In genomic region chr1:78911956-78912880, GRCh38 we compare ENCODE assay signal across 32 cellular contexts.
DNase-seq lines count a peak whose midpoint lies in the region; ATAC-seq and TF ChIP-seq lines count a peak whose summit lies in the region.
"Had no signal": no experiment of that assay in that cellular context is flagged by ENCODE, and none has a peak within 500 bp of the region (broad histone marks: within the 10 kb centered on the region; RNA-seq: fewer than 3 reads in every experiment).

No MANE protein-coding gene starts in this region.

- H3K27ac ChIP-seq in ascending aorta = no peak overlapping the region
- H3K27ac ChIP-seq: adrenal gland, brain microvascular endothelial cell, epithelial cell of prostate, pancreas, right atrium auricular region, suprapubic skin had no signal

- H3K36me3 ChIP-seq in ascending aorta = no peaks in the 10 kb centered on the region
- H3K36me3 ChIP-seq: adrenal gland, brain microvascular endothelial cell, pancreas, right atrium auricular region, suprapubic skin had no signal

- H3K4me3 ChIP-seq in ascending aorta = no peak overlapping the region
- H3K4me3 ChIP-seq: adrenal gland, pancreas, right atrium auricular region, suprapubic skin had no signal

- H3K9me3 ChIP-seq in ascending aorta = no peaks in the 10 kb centered on the region
- H3K9me3 ChIP-seq: pancreas, right atrium auricular region, suprapubic skin had no signal

- peaks cover 32% of the 10 kb centered on the region for H3K4me1 Mint-ChIP-seq in CD14-positive monocyte
- H3K4me1 Mint-ChIP-seq: activated B cell treated with CpG ODN at 0.5 μM for 24 hours; activated CD8-positive, alpha-beta memory T cell treated with anti-CD3 and anti-CD28 coated beads, Interleukin-2, amount 10 ng/mL, durations not matched to agents 7 days and 5 days; CD4-positive, CD25-positive, alpha-beta regulatory T cell; stimulated activated naive B cell treated with anti-CD40 and anti-IgM and Interleukin-4, amounts not matched to agents 10 μg/mL and 1 μg/mL and 100 μg/mL, for 72 hours had no signal

- DNase-seq in CD14-positive monocyte (ENCODE audit: low spot score) (no peak), LHCN-M2 (ENCODE audit: low read depth) (peak; percentile 15), SKM-1 treated with dmso at 0.1 percent for 144 hours (lab: John Stamatoyannopoulos, UW; ENCODE audit: unreplicated experiment) (peak; percentile 36), fibroblast of peridontal ligament (ENCODE audit: extremely low read depth) (peak; percentile 49), ascending aorta (ENCODE audit: low spot score in 2 of 2) (no peak), DMS79 (lab: John Stamatoyannopoulos, UW) (no peak), NCI-H510A (lab: John Stamatoyannopoulos, UW) (no peak)
- DNase-seq: activated B cell treated with CpG ODN at 0.5 μM for 24 hours; activated CD8-positive, alpha-beta memory T cell treated with anti-CD3 and anti-CD28 coated beads, Interleukin-2, amount 10 ng/mL, durations not matched to agents 7 days and 5 days; activated naive CD4-positive, alpha-beta T cell treated with Interleukin-2 at 50 U/mL for 16 hours; activated T-cell treated with anti-CD3 and anti-CD28 coated beads, Interleukin-2, amount 50 U/mL, for 72 hours; adrenal gland; brain microvascular endothelial cell; CD4-positive, CD25-positive, alpha-beta regulatory T cell; effector CD4-positive, alpha-beta T cell; foreskin melanocyte; Karpas-422; left cardiac atrium; mammary epithelial cell; NCI-H1105 treated with DMSO at 0.1 percent for 48 hours; NCI-H2029 treated with DMSO at 0.1 percent for 48 hours; NCI-H446 treated with DMSO at 0.1 percent for 48 hours; pancreas; Right ventricle myocardium superior; stimulated activated CD4-positive, alpha-beta T cell treated with anti-CD3 and anti-CD28 coated beads, Interleukin-15, amount 100 ng/mL, for 24 hours; stimulated activated naive B cell treated with anti-CD40 and anti-IgM and Interleukin-4, amounts not matched to agents 10 μg/mL and 1 μg/mL and 100 μg/mL, for 72 hours; T1000 had no signal

- peak overlapping the region in 1 of 2 donors; percentile 72 for H3K4me3 Mint-ChIP-seq in CD14-positive monocyte
- H3K4me3 Mint-ChIP-seq: activated B cell treated with CpG ODN at 0.5 μM for 24 hours; activated CD8-positive, alpha-beta memory T cell treated with anti-CD3 and anti-CD28 coated beads, Interleukin-2, amount 10 ng/mL, durations not matched to agents 7 days and 5 days; activated T-cell treated with anti-CD3 and anti-CD28 coated beads, Interleukin-2, amount 50 U/mL, for 72 hours; CD4-positive, CD25-positive, alpha-beta regulatory T cell; stimulated activated naive B cell treated with anti-CD40 and anti-IgM and Interleukin-4, amounts not matched to agents 10 μg/mL and 1 μg/mL and 100 μg/mL, for 72 hours had no signal

- peak overlapping the region in 5 of 7 donors; percentile 7 to 57 (median 39) for H3K27ac Mint-ChIP-seq in CD14-positive monocyte
- H3K27ac Mint-ChIP-seq: activated B cell treated with CpG ODN at 0.5 μM for 24 hours; activated CD8-positive, alpha-beta memory T cell treated with anti-CD3 and anti-CD28 coated beads, Interleukin-2, amount 10 ng/mL, durations not matched to agents 7 days and 5 days; activated T-cell treated with anti-CD3 and anti-CD28 coated beads, Interleukin-2, amount 50 U/mL, for 72 hours; CD4-positive, CD25-positive, alpha-beta regulatory T cell; stimulated activated naive B cell treated with anti-CD40 and anti-IgM and Interleukin-4, amounts not matched to agents 10 μg/mL and 1 μg/mL and 100 μg/mL, for 72 hours had no signal

- intact Hi-C loops in CD14-positive monocyte (cut with micrococcal nuclease) (no loop called here), ascending aorta (cut with DNase I) (no loop called here)

- H3K36me3 Mint-ChIP-seq in CD14-positive monocyte = no peaks in the 10 kb centered on the region
- H3K36me3 Mint-ChIP-seq: activated CD8-positive, alpha-beta memory T cell treated with anti-CD3 and anti-CD28 coated beads, Interleukin-2, amount 10 ng/mL, durations not matched to agents 7 days and 5 days; CD4-positive, CD25-positive, alpha-beta regulatory T cell; stimulated activated naive B cell treated with anti-CD40 and anti-IgM and Interleukin-4, amounts not matched to agents 10 μg/mL and 1 μg/mL and 100 μg/mL, for 72 hours had no signal

- no peak for ATAC-seq in activated CD4-positive, CD25-positive, alpha-beta regulatory T cell treated with anti-CD3 and anti-CD28 coated beads, Interleukin-2, amount 50 U/mL, for 24 hours
- ATAC-seq: activated CD8-positive, alpha-beta memory T cell treated with anti-CD3 and anti-CD28 coated beads, Interleukin-2, amount 10 ng/mL, durations not matched to agents 7 days and 5 days; activated T-cell treated with anti-CD3 and anti-CD28 coated beads, Interleukin-2, amount 50 U/mL, for 72 hours; HCT116; left cardiac atrium; pancreas; stimulated activated naive B cell treated with anti-CD40 and anti-IgM and Interleukin-4, amounts not matched to agents 10 μg/mL and 1 μg/mL and 100 μg/mL, for 72 hours had no signal

- no peaks in the 10 kb centered on the region for H3K27me3 Mint-ChIP-seq in CD14-positive monocyte (ENCODE audit: low read depth in 3 of 3)
- H3K27me3 Mint-ChIP-seq: activated B cell treated with CpG ODN at 0.5 μM for 24 hours; activated CD8-positive, alpha-beta memory T cell treated with anti-CD3 and anti-CD28 coated beads, Interleukin-2, amount 10 ng/mL, durations not matched to agents 7 days and 5 days; CD4-positive, CD25-positive, alpha-beta regulatory T cell; stimulated activated naive B cell treated with anti-CD40 and anti-IgM and Interleukin-4, amounts not matched to agents 10 μg/mL and 1 μg/mL and 100 μg/mL, for 72 hours had no signal

- H3K27me3 ChIP-seq in ascending aorta = no peaks in the 10 kb centered on the region
- H3K27me3 ChIP-seq: adrenal gland, brain microvascular endothelial cell, pancreas, right atrium auricular region, suprapubic skin had no signal

- peaks cover 0 to 6% (median 2%) of the 10 kb centered on the region in 7 donors for H3K9me3 Mint-ChIP-seq in CD14-positive monocyte
- H3K9me3 Mint-ChIP-seq: activated B cell treated with CpG ODN at 0.5 μM for 24 hours had no signal

- TF ChIP-seq CTCF in CD14-positive monocyte (IDR thresholded peaks at IDR 0.05) (no peak), ascending aorta (IDR thresholded peaks at IDR 0.05) (no peak)

- no peaks in the 10 kb centered on the region for H3K4me1 ChIP-seq in ascending aorta
- H3K4me1 ChIP-seq: adrenal gland, pancreas, right atrium auricular region, suprapubic skin had no signal

Comparison
In these comparisons a context has a peak if more than half of its experiments do, and no peak if none do; other contexts are left out.
1. DNase-seq: peak in LHCN-M2 (single experiment), SKM-1 treated with dmso at 0.1 percent for 144 hours (single experiment) and fibroblast of peridontal ligament (single experiment); none in CD14-positive monocyte (single experiment), ascending aorta (0 of 2), DMS79 (single experiment) and NCI-H510A (single experiment).